In genomic region chr11:46896719-46897406, GRCh38 we compare ENCODE assay signal across 9 cellular contexts. TPM values are rescaled to one million over a fixed set of nuclear protein-coding genes. Genes with fewer than 3 reads are reported as not detected.
DNase-seq lines count a peak whose midpoint lies in the region; ATAC-seq and TF ChIP-seq lines count a peak whose summit lies in the region.
"Had no signal": no experiment of that assay in that cellular context is flagged by ENCODE, and none has a peak within 500 bp of the region (broad histone marks: within the 10 kb centered on the region; RNA-seq: fewer than 3 reads in every experiment).

No MANE protein-coding gene starts in this region.

- H3K4me3 ChIP-seq in GM12864 (ENCODE audit: low read depth, low read length) (no peak overlapping the region), neuronal stem cell (ENCODE audit: low read length in 2 of 2) (no peak overlapping the region)
- H3K4me3 ChIP-seq in CD8-positive, alpha-beta T cell (ENCODE audit: low read depth, low read length) = no peak overlapping the region

- intact Hi-C loops in CD8-positive, alpha-beta T cell (cut with DNase I, micrococcal nuclease) = no loop called here

- H2BK12ac ChIP-seq in neuronal stem cell (ENCODE audit: low read length) = no peak overlapping the region

- H4K91ac ChIP-seq in neuronal stem cell (ENCODE audit: low read depth, low read length, poor library complexity) = no peak overlapping the region

- peak overlapping the region; percentile 7 for H2AK5ac ChIP-seq in neuronal stem cell (ENCODE audit: low read depth, low read length)

- H3K9me3 Mint-ChIP-seq in CD8-positive, alpha-beta T cell = no peaks in the 10 kb centered on the region

- peak; percentile 51 for DNase-seq in A172 (ENCODE audit: low spot score)
- DNase-seq in GM12864 (ENCODE audit: low read depth) = peak; percentile 16
- DNase-seq in NCI-H2227 treated with DMSO at 0.1 percent for 48 hours (lab: John Stamatoyannopoulos, UW) = peak; percentile 29
- peak; percentile 40 for DNase-seq in amniotic stem cell (lab: John Stamatoyannopoulos, UW)
- no peak for DNase-seq in neuronal stem cell (ENCODE audit: low spot score)
- no peak for DNase-seq in GF-D8 (lab: John Stamatoyannopoulos, UW)
- no peak for DNase-seq in CD8-positive, alpha-beta T cell

- no peaks in the 10 kb centered on the region for H3K4me1 Mint-ChIP-seq in CD8-positive, alpha-beta T cell (ENCODE audit: low read depth)

- H3K27ac Mint-ChIP-seq in CD8-positive, alpha-beta T cell = no peak overlapping the region
- H3K27ac Mint-ChIP-seq: activated naive CD8-positive, alpha-beta T cell had no signal

- no peak overlapping the region for H3K27ac ChIP-seq in neuronal stem cell (replicated peaks; ENCODE audit: low read length)
- H3K27ac ChIP-seq in CD8-positive, alpha-beta T cell (ENCODE audit: low read depth, low read length) = no peak overlapping the region

- CTCF ChIA-PET in CD8-positive, alpha-beta T cell (lab: Charles Lee) = interaction anchor here (2.0 to 3.2 kb wide), 2 partner anchors 257 to 266 kb away, joined by 9 to 23 read pairs; no protein-coding TSS in a partner anchor

- H2BK15ac ChIP-seq in neuronal stem cell (ENCODE audit: low read length) = no peak overlapping the region

- no peak overlapping the region for H3K14ac ChIP-seq in neuronal stem cell (ENCODE audit: low read length)

- no peak overlapping the region for H3K9ac ChIP-seq in neuronal stem cell (ENCODE audit: low read depth, low read length, poor library complexity)

- no peak overlapping the region for H2AFZ ChIP-seq in neuronal stem cell (ENCODE audit: low read length)

- H2BK5ac ChIP-seq in neuronal stem cell (ENCODE audit: low read length) = no peak overlapping the region

- no peak overlapping the region for H4K8ac ChIP-seq in neuronal stem cell (ENCODE audit: low read depth, low read length)

- H2BK120ac ChIP-seq in neuronal stem cell (ENCODE audit: low read depth, low read length) = no peak overlapping the region

- H3K4me1 ChIP-seq in neuronal stem cell (ENCODE audit: control insufficient read depth in 2 of 2, insufficient read depth in 1 of 2, low read depth in 1 of 2, low read length in 2 of 2) = peaks cover 0 to 3% of the 10 kb centered on the region in 2 donors
- no peaks in the 10 kb centered on the region for H3K4me1 ChIP-seq in CD8-positive, alpha-beta T cell (ENCODE audit: insufficient read depth, low read length)

- peak; percentile 35 for TF ChIP-seq CTCF in GM12864 (IDR thresholded peaks at IDR 0.05; ENCODE audit: low read depth, low read length, missing control alignments)
- TF ChIP-seq CTCF in CD8-positive, alpha-beta T cell (IDR thresholded peaks at IDR 0.05) = no peak

- H3K4me3 Mint-ChIP-seq in CD8-positive, alpha-beta T cell = no peak overlapping the region
- H3K4me3 Mint-ChIP-seq: activated naive CD8-positive, alpha-beta T cell had no signal

- H3K27me3 ChIP-seq in neuronal stem cell (ENCODE audit: control insufficient read depth in 3 of 3, insufficient read depth in 3 of 3, low read depth in 1 of 3, low read length in 3 of 3) = no peaks in the 10 kb centered on the region
- H3K27me3 ChIP-seq in CD8-positive, alpha-beta T cell (ENCODE audit: insufficient read depth, low read length) = no peaks in the 10 kb centered on the region

- no peak for ATAC-seq in GM19324 (IDR thresholded peaks at IDR 0.05; ENCODE audit: low FRiP score, unreplicated experiment)
- ATAC-seq in CD8-positive, alpha-beta T cell = no peak

- H3K18ac ChIP-seq in neuronal stem cell (ENCODE audit: low read length) = no peak overlapping the region

- H3K79me1 ChIP-seq in neuronal stem cell (ENCODE audit: low read depth, low read length) = peaks cover 2% of the 10 kb centered on the region

- H3K23ac ChIP-seq in neuronal stem cell (ENCODE audit: low read depth, low read length, poor library complexity) = no peak overlapping the region

- POLR2A ChIA-PET in CD8-positive, alpha-beta T cell (lab: Charles Lee) = no interaction called here

- H3K36me3 Mint-ChIP-seq in CD8-positive, alpha-beta T cell = no peaks in the 10 kb centered on the region
- H3K36me3 Mint-ChIP-seq: activated naive CD8-positive, alpha-beta T cell had no signal

- H3K4ac ChIP-seq in neuronal stem cell (ENCODE audit: low read length) = no peak overlapping the region

- H3K9me3 ChIP-seq in neuronal stem cell (replicated peaks in 1 of 2; ENCODE audit: control insufficient read depth in 2 of 2, insufficient read depth in 1 of 2, low read depth in 1 of 2, low read length in 2 of 2) = peaks cover 0 to 11% of the 10 kb centered on the region in 2 donors
- H3K9me3 ChIP-seq in CD8-positive, alpha-beta T cell (ENCODE audit: low read length) = no peaks in the 10 kb centered on the region

- peaks cover 35 to 75% of the 10 kb centered on the region in 2 donors for H3K36me3 ChIP-seq in neuronal stem cell (replicated peaks in 1 of 2; ENCODE audit: control insufficient read depth in 2 of 2, insufficient read depth in 2 of 2, low read length in 2 of 2)
- no peaks in the 10 kb centered on the region for H3K36me3 ChIP-seq in CD8-positive, alpha-beta T cell (ENCODE audit: insufficient read depth, low read length)

- no peaks in the 10 kb centered on the region for H3K27me3 Mint-ChIP-seq in CD8-positive, alpha-beta T cell (ENCODE audit: low read depth)
- H3K27me3 Mint-ChIP-seq: activated naive CD8-positive, alpha-beta T cell had no signal

- WGBS in neuronal stem cell (ENCODE audit: extremely low coverage in 2 of 2, insufficient read length in 2 of 2, insufficient replicate concordance in 1 of 2), 2 donors = no CpG with 5 or more reads among the region's 10 CpGs

- H3K4me2 ChIP-seq in neuronal stem cell (ENCODE audit: insufficient read depth, low read length, poor library complexity, severe bottlenecking) = no peak overlapping the region

RNA-seq across cellular contexts. Expression of gene LRP4, which starts 21.5 kb away (rescaled TPM):
- total RNA-seq in A172 (2014; rRNA removed; shearing (Covaris generic)) = 0.81 and 1.3 TPM in 2 replicates
- 8.9 TPM for polyA plus RNA-seq in neuronal stem cell (2013, experiment 1 of 2)
- 9.0 TPM for polyA plus RNA-seq in neuronal stem cell (2013, experiment 2 of 2)
- total RNA-seq in CD8-positive, alpha-beta T cell = not detected

RNA-seq across cellular contexts. Expression of gene CSTPP1, which starts 39.7 kb away (rescaled TPM):
- total RNA-seq in A172 (2014; rRNA removed; shearing (Covaris generic)) = 51.0 and 60.4 TPM in 2 replicates
- 51.8 TPM for polyA plus RNA-seq in neuronal stem cell (2013, experiment 1 of 2)
- polyA plus RNA-seq in neuronal stem cell (2013, experiment 2 of 2) = 50.2 TPM
- total RNA-seq in CD8-positive, alpha-beta T cell = 1 to 10 TPM; 4.1 to 4.6 TPM

RNA-seq across cellular contexts. Expression of gene CKAP5, which starts 50.8 kb away (rescaled TPM):
- total RNA-seq in A172 (2014; rRNA removed; shearing (Covaris generic)) = 121 and 155 TPM in 2 replicates
- 78.2 TPM for polyA plus RNA-seq in neuronal stem cell (2013, experiment 1 of 2)
- 74.4 TPM for polyA plus RNA-seq in neuronal stem cell (2013, experiment 2 of 2)
- 10 to 100 TPM; 18.8 to 22.1 TPM for total RNA-seq in CD8-positive, alpha-beta T cell

Comparison
In these comparisons a context has a peak if more than half of its experiments do, and no peak if none do; other contexts are left out.
1. DNase-seq: peak in A172 (single experiment), GM12864 (single experiment), NCI-H2227 treated with DMSO at 0.1 percent for 48 hours (single experiment) and amniotic stem cell (single experiment); none in neuronal stem cell (single experiment), GF-D8 (single experiment) and CD8-positive, alpha-beta T cell (0 of 7).